In the genomic region with DNA sequence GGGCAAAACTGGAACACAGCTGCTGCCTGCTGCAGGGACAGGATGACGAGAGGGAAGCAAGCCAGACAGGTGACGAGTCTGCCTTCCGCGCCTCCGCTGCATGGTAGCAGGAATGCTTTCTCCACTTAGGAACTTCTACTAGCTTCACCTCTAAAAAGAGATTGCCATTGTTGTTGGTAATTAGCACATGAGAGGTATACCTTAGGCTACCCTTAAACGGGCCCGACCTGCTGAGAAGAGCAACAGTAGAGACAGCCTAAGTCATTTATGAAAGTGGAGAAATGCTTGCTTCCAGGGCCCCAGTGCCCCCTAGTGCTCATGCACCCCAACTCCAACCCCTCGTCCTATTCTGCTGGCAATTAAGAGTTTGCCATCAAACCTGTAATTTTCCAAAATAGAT, we compare ENCODE assay signal across 8 cellular contexts.
DNase-seq lines count a peak whose midpoint lies in the region; ATAC-seq, FAIRE-seq and TF ChIP-seq lines count a peak whose summit lies in the region.

No MANE protein-coding gene starts in this region.

- DNase-seq in A172 (ENCODE audit: low spot score): peak; percentile 33
- DNase-seq in GM12864 (ENCODE audit: low read depth): no peak
- no peak for DNase-seq in Panc1 (ENCODE audit: low read depth, low spot score)
- peak; percentile 34 to 56 (median 44) for DNase-seq in K562 (ENCODE audit: extremely low read depth in 1 of 4, low spot score in 3 of 4)
- no peak for DNase-seq in osteoblast (ENCODE audit: insufficient read length, low spot score, missing footprints)
- DNase-seq in amniotic stem cell (lab: John Stamatoyannopoulos, UW): no peak
- no peak for DNase-seq in sigmoid colon

- H3K27me3 ChIP-seq in Panc1 (ENCODE audit: control insufficient read depth, insufficient read depth, low read length) (no peaks in the 10 kb centered on the region), K562 (ENCODE audit: control insufficient read depth in 2 of 2, insufficient read depth in 2 of 2, low read length in 2 of 2) (peaks cover 5 to 35% of the 10 kb centered on the region in 2 experiments; a peak in 4 of 5 replicates), osteoblast (ENCODE audit: insufficient read depth, low read length) (no peaks in the 10 kb centered on the region), sigmoid colon (no peaks in the 10 kb centered on the region)

- TF ChIP-seq POLR2A in K562 (conservative IDR thresholded peaks at IDR 0.05) (no peak), sigmoid colon (IDR thresholded peaks at IDR 0.05) (no peak)

- TF ChIP-seq EP300 in K562 (IDR thresholded peaks at IDR 0.05; ENCODE audit: low read length): no peak
- TF ChIP-seq EP300 in sigmoid colon (IDR thresholded peaks at IDR 0.05): no peak

- H3K4me2 ChIP-seq in K562 (ENCODE audit: insufficient read depth, low read length): no peak overlapping the region
- no peak overlapping the region for H3K4me2 ChIP-seq in osteoblast (ENCODE audit: insufficient read depth, low read length)

- CTCF ChIA-PET in Panc1 (lab: Charles Lee) (no interaction called here), K562 (lab: Yijun Ruan, JAX; ENCODE audit: low intra/inter-chr PET ratio) (no interaction called here)

- in situ Hi-C loops in Panc1 (cut with HindIII; ENCODE audit: low pct_unique_long_range_greater_than_20kb, low sequenced_read_pairs) (no loop called here), K562 (cut with MboI) (no loop called here)

- H3K36me3 ChIP-seq in Panc1 (ENCODE audit: control insufficient read depth, insufficient read depth, low read length) (no peaks in the 10 kb centered on the region), K562 (ENCODE audit: control insufficient read depth, insufficient read depth, low read length) (no peaks in the 10 kb centered on the region), osteoblast (ENCODE audit: insufficient read depth, low read length) (no peaks in the 10 kb centered on the region), sigmoid colon (no peaks in the 10 kb centered on the region)

- intact Hi-C loops in Panc1 (cut with micrococcal nuclease; ENCODE audit: unreplicated experiment): no loop called here
- intact Hi-C loops in K562 (cut with micrococcal nuclease): loop anchor here (1.0 to 5.0 kb wide), 2 partner anchors 325 to 603 kb away; no protein-coding TSS in a partner anchor
- intact Hi-C loops in sigmoid colon (cut with DNase I): no loop called here

- H3K4me1 ChIP-seq in Panc1 (ENCODE audit: control insufficient read depth, insufficient read depth, low read length) (no peaks in the 10 kb centered on the region), K562 (replicated peaks in 1 of 2; ENCODE audit: control insufficient read depth in 2 of 2, insufficient read depth in 2 of 2, low read length in 2 of 2) (no peaks in the 10 kb centered on the region; a peak in 1 of 5 replicates), osteoblast (ENCODE audit: insufficient read depth, low read length) (peaks cover 8% of the 10 kb centered on the region), sigmoid colon (no peaks in the 10 kb centered on the region)

- BruUV-seq in Panc1 (replicated peaks; lab: Mats Ljungman, UMichigan) (no TSS peak), K562 (replicated peaks; lab: Mats Ljungman, UMichigan) (no TSS peak)

- no peak overlapping the region for H3K4me3 ChIP-seq in GM12864 (ENCODE audit: low read depth, low read length)
- H3K4me3 ChIP-seq in Panc1 (ENCODE audit: low read depth in 2 of 2, low read length in 2 of 2): no peak overlapping the region
- no peak overlapping the region for H3K4me3 ChIP-seq in K562
- H3K4me3 ChIP-seq in osteoblast (ENCODE audit: insufficient read depth, low read length): no peak overlapping the region
- no peak overlapping the region for H3K4me3 ChIP-seq in sigmoid colon

- H4K20me1 ChIP-seq in K562 (replicated peaks; ENCODE audit: control insufficient read depth, insufficient read depth, low read length) (no peaks in the 10 kb centered on the region; the same call in 1 of the 2 replicates), osteoblast (ENCODE audit: insufficient read depth, low read length) (no peaks in the 10 kb centered on the region)

- ATAC-seq in Panc1 (no peak), K562 (peak; percentile 91), GM18870 (IDR thresholded peaks at IDR 0.05; ENCODE audit: unreplicated experiment) (no peak)

- H3K27ac ChIP-seq in Panc1 (ENCODE audit: low read length): no peak overlapping the region
- H3K27ac ChIP-seq in K562 (ENCODE audit: extremely low read depth, low read depth, low read length): no peak overlapping the region
- H3K27ac ChIP-seq in osteoblast (ENCODE audit: low read depth, low read length): no peak overlapping the region
- no peak overlapping the region for H3K27ac ChIP-seq in sigmoid colon

- WGBS in K562 (ENCODE audit: insufficient coverage, low coverage, missing lambda C conversion rate): 22% methylated on average over 8 of the region's 8 CpGs
- 73 to 80% methylated on average over 8 of the region's 8 CpGs for WGBS in sigmoid colon, 2 donors

- no peak overlapping the region for H3K9ac ChIP-seq in K562 (ENCODE audit: insufficient read depth in 1 of 2, low read depth in 2 of 2, low read length in 2 of 2)

- H3K9me1 ChIP-seq in K562 (ENCODE audit: control insufficient read depth, insufficient read depth, low read length): no peaks in the 10 kb centered on the region

- no peaks in the 10 kb centered on the region for H3K79me2 ChIP-seq in K562 (ENCODE audit: control insufficient read depth, insufficient read depth, low read length)
- H3K79me2 ChIP-seq in osteoblast (ENCODE audit: insufficient read depth, low read length): no peaks in the 10 kb centered on the region

- FAIRE-seq in K562 (lab: Jason Lieb, UNC): peak; percentile 71

- TF ChIP-seq RAD21 in K562 (CRISPR knock-in tag; conservative IDR thresholded peaks at IDR 0.05 in 1 of 2, IDR thresholded peaks at IDR 0.05 in 1 of 2): peak in 1 of 2 experiments; percentile 62; a peak in 2 of 4 replicates

- peak; percentile 60 for TF ChIP-seq CTCF in GM12864 (IDR thresholded peaks at IDR 0.05; ENCODE audit: low read depth, low read length, missing control alignments)
- peak; percentile 45; the same call in 1 of the 2 replicates for TF ChIP-seq CTCF in Panc1 (IDR thresholded peaks at IDR 0.05)
- TF ChIP-seq CTCF in K562 (IDR thresholded peaks at IDR 0.05 in 2 of 3, conservative IDR thresholded peaks at IDR 0.05 in 1 of 3; ENCODE audit: insufficient read depth in 2 of 3, low read depth in 1 of 3, low read length in 3 of 3): peak; percentile 56 to 69 (median 63)
- TF ChIP-seq CTCF in osteoblast (IDR thresholded peaks at IDR 0.05; ENCODE audit: extremely low read depth, low read depth, low read length): peak; percentile 67
- TF ChIP-seq CTCF in sigmoid colon (IDR thresholded peaks at IDR 0.05): peak in 2 of 4 experiments; percentile 14 to 20

- no peaks in the 10 kb centered on the region for H3K9me3 ChIP-seq in Panc1 (ENCODE audit: control insufficient read depth, insufficient read depth, low read depth, low read length)
- no peaks in the 10 kb centered on the region for H3K9me3 ChIP-seq in K562 (replicated peaks; ENCODE audit: control insufficient read depth, insufficient read depth, low read depth, low read length)
- no peaks in the 10 kb centered on the region for H3K9me3 ChIP-seq in osteoblast (ENCODE audit: low read depth, low read length)
- no peaks in the 10 kb centered on the region for H3K9me3 ChIP-seq in sigmoid colon

- POLR2A ChIA-PET in Panc1 (lab: Charles Lee): no interaction called here
- POLR2A ChIA-PET in K562 (lab: Yijun Ruan, JAX): no interaction called here

- H2AFZ ChIP-seq in K562 (ENCODE audit: low read depth, low read length) (no peak overlapping the region), osteoblast (ENCODE audit: low read length) (no peak overlapping the region)

TF ChIP-seq in K562, 482 proteins besides CTCF, POLR2A, EP300 and RAD21:
- TF ChIP-seq, protein P1, sequence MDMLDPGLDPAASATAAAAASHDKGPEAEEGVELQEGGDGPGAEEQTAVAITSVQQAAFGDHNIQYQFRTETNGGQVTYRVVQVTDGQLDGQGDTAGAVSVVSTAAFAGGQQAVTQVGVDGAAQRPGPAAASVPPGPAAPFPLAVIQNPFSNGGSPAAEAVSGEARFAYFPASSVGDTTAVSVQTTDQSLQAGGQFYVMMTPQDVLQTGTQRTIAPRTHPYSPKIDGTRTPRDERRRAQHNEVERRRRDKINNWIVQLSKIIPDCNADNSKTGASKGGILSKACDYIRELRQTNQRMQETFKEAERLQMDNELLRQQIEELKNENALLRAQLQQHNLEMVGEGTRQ (CRISPR knock-in tag; IDR thresholded peaks at IDR 0.05): no peak
- TF ChIP-seq SLC30A9 (CRISPR knock-in tag; IDR thresholded peaks at IDR 0.05): no peak
- no peak for TF ChIP-seq MCM2 (IDR thresholded peaks at IDR 0.05; ENCODE audit: low read depth)
- TF ChIP-seq, protein P2, sequence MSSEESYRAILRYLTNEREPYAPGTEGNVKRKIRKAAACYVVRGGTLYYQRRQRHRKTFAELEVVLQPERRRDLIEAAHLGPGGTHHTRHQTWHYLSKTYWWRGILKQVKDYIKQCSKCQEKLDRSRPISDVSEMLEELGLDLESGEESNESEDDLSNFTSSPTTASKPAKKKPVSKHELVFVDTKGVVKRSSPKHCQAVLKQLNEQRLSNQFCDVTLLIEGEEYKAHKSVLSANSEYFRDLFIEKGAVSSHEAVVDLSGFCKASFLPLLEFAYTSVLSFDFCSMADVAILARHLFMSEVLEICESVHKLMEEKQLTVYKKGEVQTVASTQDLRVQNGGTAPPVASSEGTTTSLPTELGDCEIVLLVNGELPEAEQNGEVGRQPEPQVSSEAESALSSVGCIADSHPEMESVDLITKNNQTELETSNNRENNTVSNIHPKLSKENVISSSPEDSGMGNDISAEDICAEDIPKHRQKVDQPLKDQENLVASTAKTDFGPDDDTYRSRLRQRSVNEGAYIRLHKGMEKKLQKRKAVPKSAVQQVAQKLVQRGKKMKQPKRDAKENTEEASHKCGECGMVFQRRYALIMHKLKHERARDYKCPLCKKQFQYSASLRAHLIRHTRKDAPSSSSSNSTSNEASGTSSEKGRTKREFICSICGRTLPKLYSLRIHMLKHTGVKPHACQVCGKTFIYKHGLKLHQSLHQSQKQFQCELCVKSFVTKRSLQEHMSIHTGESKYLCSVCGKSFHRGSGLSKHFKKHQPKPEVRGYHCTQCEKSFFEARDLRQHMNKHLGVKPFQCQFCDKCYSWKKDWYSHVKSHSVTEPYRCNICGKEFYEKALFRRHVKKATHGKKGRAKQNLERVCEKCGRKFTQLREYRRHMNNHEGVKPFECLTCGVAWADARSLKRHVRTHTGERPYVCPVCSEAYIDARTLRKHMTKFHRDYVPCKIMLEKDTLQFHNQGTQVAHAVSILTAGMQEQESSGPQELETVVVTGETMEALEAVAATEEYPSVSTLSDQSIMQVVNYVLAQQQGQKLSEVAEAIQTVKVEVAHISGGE (CRISPR knock-in tag; IDR thresholded peaks at IDR 0.05): no peak
TF ChIP-seq in K562: peak in this region for 0.

Comparison
In these comparisons a context has a peak if more than half of its experiments do, and no peak if none do; other contexts are left out.
1. DNase-seq: peak in A172 (single experiment) and K562 (4 of 4); none in GM12864 (single experiment), Panc1 (single experiment), osteoblast (single experiment), amniotic stem cell (single experiment) and sigmoid colon (single experiment).